In genomic region chr15:51982770-51983103, GRCh38 we compare ENCODE assay signal across 1 cellular context.
A peak's percentile ranks its signal among the peaks of the same experiment; 100 is the strongest.
TF ChIP-seq lines count a peak whose summit lies in the region.

No MANE protein-coding gene starts in this region.

TF ChIP-seq in A549, 52 proteins besides CTCF, POLR2A, EP300 and RAD21:
- TF ChIP-seq, protein P1, sequence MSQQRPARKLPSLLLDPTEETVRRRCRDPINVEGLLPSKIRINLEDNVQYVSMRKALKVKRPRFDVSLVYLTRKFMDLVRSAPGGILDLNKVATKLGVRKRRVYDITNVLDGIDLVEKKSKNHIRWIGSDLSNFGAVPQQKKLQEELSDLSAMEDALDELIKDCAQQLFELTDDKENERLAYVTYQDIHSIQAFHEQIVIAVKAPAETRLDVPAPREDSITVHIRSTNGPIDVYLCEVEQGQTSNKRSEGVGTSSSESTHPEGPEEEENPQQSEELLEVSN (IDR thresholded peaks at IDR 0.05; ENCODE audit: borderline replicate concordance, low read depth), result no peak
- TF ChIP-seq HOXB13 (CRISPR knock-in tag; IDR thresholded peaks at IDR 0.05; ENCODE audit: low read depth) (no peak), HOXB5 (CRISPR knock-in tag; IDR thresholded peaks at IDR 0.05) (peak; percentile 48; the same call in 1 of the 2 replicates), RNF2 (IDR thresholded peaks at IDR 0.05; ENCODE audit: borderline replicate concordance, low read depth) (no peak), NR3C1 (IDR thresholded peaks at IDR 0.05) (no peak), FOXS1 (CRISPR knock-in tag; IDR thresholded peaks at IDR 0.05) (no peak)
